Comparison of ENCODE assay signal across 1 cellular context in the genomic region with DNA sequence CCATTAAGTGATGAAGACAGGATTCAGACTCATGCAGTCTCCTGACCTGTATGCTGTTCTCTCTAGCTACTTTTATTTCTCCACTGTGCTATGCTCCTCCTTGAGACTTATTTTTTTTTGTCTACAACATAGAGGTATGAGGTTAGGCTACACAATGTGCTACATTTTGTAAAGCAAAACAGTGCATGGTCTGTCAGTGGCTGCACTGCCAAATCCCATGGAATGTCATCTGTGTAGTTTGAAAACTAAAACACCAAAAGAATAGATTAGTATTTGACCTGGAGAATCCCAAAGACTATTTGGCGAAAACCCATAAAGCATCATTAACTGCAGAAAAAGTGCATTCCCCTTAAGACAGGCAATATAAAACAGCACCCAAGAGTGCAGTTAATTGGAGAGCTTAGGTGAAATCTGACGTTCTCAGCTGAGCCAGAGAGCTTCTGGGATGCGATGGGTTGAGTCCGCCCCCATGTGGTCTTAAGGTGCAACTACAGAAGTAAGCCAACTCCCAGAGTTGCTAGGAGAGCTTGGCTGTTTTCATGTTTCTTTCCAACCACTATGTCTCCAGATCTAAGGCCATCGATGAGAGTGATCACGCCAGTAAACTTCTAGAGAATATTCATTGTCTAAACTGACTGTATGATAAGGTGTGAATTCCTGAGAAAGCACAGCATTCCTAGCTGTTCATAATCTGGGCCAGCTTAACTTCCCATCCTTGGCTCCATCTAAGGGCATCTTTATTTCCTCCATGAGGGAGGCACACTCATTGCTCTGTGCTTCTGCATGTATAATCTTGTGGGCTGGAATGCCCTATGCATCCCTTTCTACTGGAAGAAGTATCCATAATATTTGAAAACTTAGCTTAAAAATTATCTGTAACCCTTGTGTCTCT.
A peak's percentile ranks its signal among the peaks of the same experiment; 100 is the strongest.
TF ChIP-seq lines count a peak whose summit lies in the region.

No MANE protein-coding gene starts in this region.

TF ChIP-seq in H1, 55 proteins besides CTCF, POLR2A, EP300 and RAD21:
- TF ChIP-seq, protein P1, sequence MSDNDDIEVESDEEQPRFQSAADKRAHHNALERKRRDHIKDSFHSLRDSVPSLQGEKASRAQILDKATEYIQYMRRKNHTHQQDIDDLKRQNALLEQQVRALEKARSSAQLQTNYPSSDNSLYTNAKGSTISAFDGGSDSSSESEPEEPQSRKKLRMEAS (IDR thresholded peaks at IDR 0.05) = no peak
- 0 out of 2 replicates have a peak, but pooled peaks have one; percentile 12 for TF ChIP-seq CREB1 (IDR thresholded peaks at IDR 0.05)
